In the genomic region with DNA sequence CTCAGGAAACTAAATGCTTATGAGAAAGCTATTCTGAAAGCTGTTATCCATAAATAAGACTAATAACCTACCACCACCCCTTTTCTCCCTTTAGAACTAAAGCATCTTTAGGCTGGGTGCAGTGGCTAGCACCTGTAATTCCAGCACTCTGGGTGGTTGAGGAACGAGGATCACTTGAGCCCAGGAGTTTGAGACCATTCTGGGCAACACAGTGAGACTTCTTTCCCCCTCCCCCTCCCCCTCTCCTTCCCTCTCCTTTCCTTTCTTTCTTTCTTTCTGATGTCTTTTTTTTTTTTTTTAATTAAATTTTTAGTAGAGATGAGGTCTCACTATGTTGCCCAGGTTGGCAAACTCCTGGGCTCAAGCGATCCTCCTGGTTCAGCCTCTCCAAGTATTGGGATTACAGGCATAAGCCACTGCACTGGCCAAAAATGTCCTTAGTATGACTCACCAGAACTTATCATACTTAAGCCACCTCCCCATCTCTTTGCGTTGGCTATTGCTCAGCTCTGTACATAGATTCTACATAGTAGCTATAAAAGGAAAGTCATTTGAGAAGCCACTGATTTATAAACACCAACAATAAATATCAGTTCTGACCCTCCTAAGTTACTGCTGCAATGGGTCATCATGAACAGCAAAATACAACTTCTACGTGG, we compare ENCODE assay signal across 1 cellular context.
TF ChIP-seq lines count a peak whose summit lies in the region.

No MANE protein-coding gene starts in this region.

TF ChIP-seq in GM23338, 12 proteins besides CTCF, POLR2A, EP300 and RAD21 (continued from another document):
- TF ChIP-seq, protein P1, sequence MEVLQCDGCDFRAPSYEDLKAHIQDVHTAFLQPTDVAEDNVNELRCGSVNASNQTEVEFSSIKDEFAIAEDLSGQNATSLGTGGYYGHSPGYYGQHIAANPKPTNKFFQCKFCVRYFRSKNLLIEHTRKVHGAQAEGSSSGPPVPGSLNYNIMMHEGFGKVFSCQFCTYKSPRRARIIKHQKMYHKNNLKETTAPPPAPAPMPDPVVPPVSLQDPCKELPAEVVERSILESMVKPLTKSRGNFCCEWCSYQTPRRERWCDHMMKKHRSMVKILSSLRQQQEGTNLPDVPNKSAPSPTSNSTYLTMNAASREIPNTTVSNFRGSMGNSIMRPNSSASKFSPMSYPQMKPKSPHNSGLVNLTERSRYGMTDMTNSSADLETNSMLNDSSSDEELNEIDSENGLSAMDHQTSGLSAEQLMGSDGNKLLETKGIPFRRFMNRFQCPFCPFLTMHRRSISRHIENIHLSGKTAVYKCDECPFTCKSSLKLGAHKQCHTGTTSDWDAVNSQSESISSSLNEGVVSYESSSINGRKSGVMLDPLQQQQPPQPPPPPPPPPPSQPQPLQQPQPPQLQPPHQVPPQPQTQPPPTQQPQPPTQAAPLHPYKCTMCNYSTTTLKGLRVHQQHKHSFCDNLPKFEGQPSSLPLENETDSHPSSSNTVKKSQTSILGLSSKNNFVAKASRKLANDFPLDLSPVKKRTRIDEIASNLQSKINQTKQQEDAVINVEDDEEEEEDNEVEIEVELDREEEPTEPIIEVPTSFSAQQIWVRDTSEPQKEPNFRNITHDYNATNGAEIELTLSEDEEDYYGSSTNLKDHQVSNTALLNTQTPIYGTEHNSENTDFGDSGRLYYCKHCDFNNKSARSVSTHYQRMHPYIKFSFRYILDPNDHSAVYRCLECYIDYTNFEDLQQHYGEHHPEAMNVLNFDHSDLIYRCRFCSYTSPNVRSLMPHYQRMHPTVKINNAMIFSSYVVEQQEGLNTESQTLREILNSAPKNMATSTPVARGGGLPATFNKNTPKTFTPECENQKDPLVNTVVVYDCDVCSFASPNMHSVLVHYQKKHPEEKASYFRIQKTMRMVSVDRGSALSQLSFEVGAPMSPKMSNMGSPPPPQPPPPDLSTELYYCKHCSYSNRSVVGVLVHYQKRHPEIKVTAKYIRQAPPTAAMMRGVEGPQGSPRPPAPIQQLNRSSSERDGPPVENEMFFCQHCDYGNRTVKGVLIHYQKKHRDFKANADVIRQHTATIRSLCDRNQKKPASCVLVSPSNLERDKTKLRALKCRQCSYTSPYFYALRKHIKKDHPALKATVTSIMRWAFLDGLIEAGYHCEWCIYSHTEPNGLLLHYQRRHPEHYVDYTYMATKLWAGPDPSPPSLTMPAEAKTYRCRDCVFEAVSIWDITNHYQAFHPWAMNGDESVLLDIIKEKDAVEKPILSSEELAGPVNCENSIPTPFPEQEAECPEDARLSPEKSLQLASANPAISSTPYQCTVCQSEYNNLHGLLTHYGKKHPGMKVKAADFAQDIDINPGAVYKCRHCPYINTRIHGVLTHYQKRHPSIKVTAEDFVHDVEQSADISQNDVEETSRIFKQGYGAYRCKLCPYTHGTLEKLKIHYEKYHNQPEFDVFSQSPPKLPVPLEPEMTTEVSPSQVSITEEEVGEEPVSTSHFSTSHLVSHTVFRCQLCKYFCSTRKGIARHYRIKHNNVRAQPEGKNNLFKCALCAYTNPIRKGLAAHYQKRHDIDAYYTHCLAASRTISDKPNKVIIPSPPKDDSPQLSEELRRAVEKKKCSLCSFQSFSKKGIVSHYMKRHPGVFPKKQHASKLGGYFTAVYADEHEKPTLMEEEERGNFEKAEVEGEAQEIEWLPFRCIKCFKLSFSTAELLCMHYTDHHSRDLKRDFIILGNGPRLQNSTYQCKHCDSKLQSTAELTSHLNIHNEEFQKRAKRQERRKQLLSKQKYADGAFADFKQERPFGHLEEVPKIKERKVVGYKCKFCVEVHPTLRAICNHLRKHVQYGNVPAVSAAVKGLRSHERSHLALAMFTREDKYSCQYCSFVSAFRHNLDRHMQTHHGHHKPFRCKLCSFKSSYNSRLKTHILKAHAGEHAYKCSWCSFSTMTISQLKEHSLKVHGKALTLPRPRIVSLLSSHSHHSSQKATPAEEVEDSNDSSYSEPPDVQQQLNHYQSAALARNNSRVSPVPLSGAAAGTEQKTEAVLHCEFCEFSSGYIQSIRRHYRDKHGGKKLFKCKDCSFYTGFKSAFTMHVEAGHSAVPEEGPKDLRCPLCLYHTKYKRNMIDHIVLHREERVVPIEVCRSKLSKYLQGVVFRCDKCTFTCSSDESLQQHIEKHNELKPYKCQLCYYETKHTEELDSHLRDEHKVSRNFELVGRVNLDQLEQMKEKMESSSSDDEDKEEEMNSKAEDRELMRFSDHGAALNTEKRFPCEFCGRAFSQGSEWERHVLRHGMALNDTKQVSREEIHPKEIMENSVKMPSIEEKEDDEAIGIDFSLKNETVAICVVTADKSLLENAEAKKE (CRISPR knock-in tag; IDR thresholded peaks at IDR 0.05), result no peak
TF ChIP-seq in GM23338: peak in this region for 0.
